In the genomic region with DNA sequence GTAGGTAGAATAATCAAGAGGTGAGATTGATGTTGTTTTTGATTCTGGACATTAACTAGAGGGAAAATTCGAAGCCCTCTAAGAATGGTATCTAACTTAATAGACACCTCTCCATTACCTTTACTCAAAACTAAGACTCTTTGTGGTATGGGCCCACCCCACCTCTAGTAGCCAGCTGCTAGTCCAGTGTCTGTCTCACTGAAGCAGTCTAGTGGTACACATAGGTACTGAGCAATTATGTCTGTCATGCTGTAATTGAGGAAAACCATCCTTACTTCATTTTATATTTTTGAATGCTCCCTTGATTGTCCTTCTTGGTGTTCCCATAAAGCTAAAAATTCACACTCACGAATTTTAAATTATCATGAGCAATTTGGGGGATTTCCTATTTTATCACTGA, we compare ENCODE assay signal across 2 cellular contexts.
TF ChIP-seq lines count a peak whose summit lies in the region.

No MANE protein-coding gene starts in this region.

TF ChIP-seq in HCT116, 20 proteins besides CTCF, POLR2A, EP300 and RAD21:
- TF ChIP-seq ZBTB33 (IDR thresholded peaks at IDR 0.05; ENCODE audit: extremely low read depth, insufficient replicate concordance, low read length): no peak
- TF ChIP-seq SRF (IDR thresholded peaks at IDR 0.05; ENCODE audit: low read depth): no peak
- no peak for TF ChIP-seq YY1 (IDR thresholded peaks at IDR 0.05; ENCODE audit: extremely low read depth, insufficient replicate concordance, low read depth, low read length)
- no peak for TF ChIP-seq JUND (IDR thresholded peaks at IDR 0.05)
TF ChIP-seq in HCT116: peak in this region for 0.

TF ChIP-seq in GM12878, 131 proteins besides CTCF, POLR2A, EP300 and RAD21 (continued from another document):
- TF ChIP-seq, protein P1, sequence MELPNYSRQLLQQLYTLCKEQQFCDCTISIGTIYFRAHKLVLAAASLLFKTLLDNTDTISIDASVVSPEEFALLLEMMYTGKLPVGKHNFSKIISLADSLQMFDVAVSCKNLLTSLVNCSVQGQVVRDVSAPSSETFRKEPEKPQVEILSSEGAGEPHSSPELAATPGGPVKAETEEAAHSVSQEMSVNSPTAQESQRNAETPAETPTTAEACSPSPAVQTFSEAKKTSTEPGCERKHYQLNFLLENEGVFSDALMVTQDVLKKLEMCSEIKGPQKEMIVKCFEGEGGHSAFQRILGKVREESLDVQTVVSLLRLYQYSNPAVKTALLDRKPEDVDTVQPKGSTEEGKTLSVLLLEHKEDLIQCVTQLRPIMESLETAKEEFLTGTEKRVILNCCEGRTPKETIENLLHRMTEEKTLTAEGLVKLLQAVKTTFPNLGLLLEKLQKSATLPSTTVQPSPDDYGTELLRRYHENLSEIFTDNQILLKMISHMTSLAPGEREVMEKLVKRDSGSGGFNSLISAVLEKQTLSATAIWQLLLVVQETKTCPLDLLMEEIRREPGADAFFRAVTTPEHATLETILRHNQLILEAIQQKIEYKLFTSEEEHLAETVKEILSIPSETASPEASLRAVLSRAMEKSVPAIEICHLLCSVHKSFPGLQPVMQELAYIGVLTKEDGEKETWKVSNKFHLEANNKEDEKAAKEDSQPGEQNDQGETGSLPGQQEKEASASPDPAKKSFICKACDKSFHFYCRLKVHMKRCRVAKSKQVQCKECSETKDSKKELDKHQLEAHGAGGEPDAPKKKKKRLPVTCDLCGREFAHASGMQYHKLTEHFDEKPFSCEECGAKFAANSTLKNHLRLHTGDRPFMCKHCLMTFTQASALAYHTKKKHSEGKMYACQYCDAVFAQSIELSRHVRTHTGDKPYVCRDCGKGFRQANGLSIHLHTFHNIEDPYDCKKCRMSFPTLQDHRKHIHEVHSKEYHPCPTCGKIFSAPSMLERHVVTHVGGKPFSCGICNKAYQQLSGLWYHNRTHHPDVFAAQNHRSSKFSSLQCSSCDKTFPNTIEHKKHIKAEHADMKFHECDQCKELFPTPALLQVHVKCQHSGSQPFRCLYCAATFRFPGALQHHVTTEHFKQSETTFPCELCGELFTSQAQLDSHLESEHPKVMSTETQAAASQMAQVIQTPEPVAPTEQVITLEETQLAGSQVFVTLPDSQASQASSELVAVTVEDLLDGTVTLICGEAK (IDR thresholded peaks at IDR 0.05; ENCODE audit: borderline replicate concordance): no peak
- TF ChIP-seq SREBF1 (IDR thresholded peaks at IDR 0.05; ENCODE audit: low read length): no peak
- TF ChIP-seq NR2F1 (conservative IDR thresholded peaks at IDR 0.05): no peak
